8 cellular contexts compared by ENCODE assay signal in the genomic region with DNA sequence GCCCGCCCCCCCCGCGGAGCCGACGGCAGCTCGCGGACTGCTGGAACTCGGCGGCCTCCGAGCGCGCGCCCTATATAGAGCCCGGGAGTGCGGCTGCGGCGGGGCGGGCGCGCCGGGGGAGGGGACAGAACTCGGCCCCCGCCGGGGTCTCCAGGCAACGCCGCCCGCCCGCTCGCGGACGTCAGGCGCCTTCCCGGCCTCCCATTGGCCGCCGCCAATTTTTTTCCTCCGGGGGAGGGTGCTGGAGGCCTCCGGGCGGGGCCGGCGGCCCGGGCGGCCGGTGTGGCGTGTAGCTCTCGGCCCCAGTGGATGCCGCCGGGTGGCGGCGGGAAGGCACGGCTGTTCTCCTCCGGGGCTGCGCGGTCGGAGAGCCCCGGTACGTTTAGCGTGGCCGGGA. TPM values are rescaled to one million over a fixed set of nuclear protein-coding genes. Genes with fewer than 3 reads are reported as not detected.
DNase-seq lines count a peak whose midpoint lies in the region; ATAC-seq and TF ChIP-seq lines count a peak whose summit lies in the region.

A gene with protein sequence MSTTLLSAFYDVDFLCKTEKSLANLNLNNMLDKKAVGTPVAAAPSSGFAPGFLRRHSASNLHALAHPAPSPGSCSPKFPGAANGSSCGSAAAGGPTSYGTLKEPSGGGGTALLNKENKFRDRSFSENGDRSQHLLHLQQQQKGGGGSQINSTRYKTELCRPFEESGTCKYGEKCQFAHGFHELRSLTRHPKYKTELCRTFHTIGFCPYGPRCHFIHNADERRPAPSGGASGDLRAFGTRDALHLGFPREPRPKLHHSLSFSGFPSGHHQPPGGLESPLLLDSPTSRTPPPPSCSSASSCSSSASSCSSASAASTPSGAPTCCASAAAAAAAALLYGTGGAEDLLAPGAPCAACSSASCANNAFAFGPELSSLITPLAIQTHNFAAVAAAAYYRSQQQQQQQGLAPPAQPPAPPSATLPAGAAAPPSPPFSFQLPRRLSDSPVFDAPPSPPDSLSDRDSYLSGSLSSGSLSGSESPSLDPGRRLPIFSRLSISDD (minus strand): TSS at position 49 of the 397 bp plus-strand sequence. CDS start 291 bp downstream, outside the sequence.

- H3K36me3 Mint-ChIP-seq in activated CD4-positive, alpha-beta T cell treated with anti-CD3 and anti-CD28 coated beads, Interleukin-2, amount 10 ng/mL, durations not matched to agents 24 days and 14 days (ENCODE audit: low read depth), result peaks cover 47% of the 10 kb centered on the region

- H3K27ac ChIP-seq in BLaER1 (peak within 1 kb of the TSS; percentile 97), colonic mucosa (peak within 1 kb of the TSS; percentile 97)

- no peak for TF ChIP-seq CTCF in colonic mucosa (IDR thresholded peaks at IDR 0.05)

- H3K27me3 ChIP-seq in BLaER1 (no peaks in the 10 kb centered on the region), colonic mucosa (no peaks in the 10 kb centered on the region)

- no peaks in the 10 kb centered on the region for H3K9me3 Mint-ChIP-seq in activated CD4-positive, alpha-beta T cell treated with anti-CD3 and anti-CD28 coated beads, Interleukin-2, amount 10 ng/mL, durations not matched to agents 24 days and 14 days

- H3K9me3 ChIP-seq in BLaER1 (no peaks in the 10 kb centered on the region), colonic mucosa (no peaks in the 10 kb centered on the region)

- H3K4me3 Mint-ChIP-seq in activated CD4-positive, alpha-beta T cell treated with anti-CD3 and anti-CD28 coated beads, Interleukin-2, amount 10 ng/mL, durations not matched to agents 24 days and 14 days, result peak within 1 kb of the TSS; percentile 99

- H3K4me3 ChIP-seq in BLaER1 (peak within 1 kb of the TSS; percentile 88), colonic mucosa (peak within 1 kb of the TSS; percentile 88)

- intact Hi-C loops in activated CD4-positive, alpha-beta T cell treated with anti-CD3 and anti-CD28 coated beads, Interleukin-2, amount 10 ng/mL, durations not matched to agents 24 days and 14 days (cut with micrococcal nuclease), result loop anchor here (1.0 to 5.0 kb wide), 7 partner anchors 52 to 416 kb away; partner anchors contain the start of gene THADA
- intact Hi-C loops in colonic mucosa (cut with DNase I), result loop anchor here (2.0 to 5.0 kb wide), 3 partner anchors 64 to 279 kb away; no protein-coding TSS in a partner anchor

- peak within 1 kb of the TSS; percentile 96 for H3K4me2 ChIP-seq in BLaER1

- H3K36me3 ChIP-seq in BLaER1 (peaks cover 62% of the 10 kb centered on the region), colonic mucosa (peaks cover 13% of the 10 kb centered on the region)

- DNase-seq in NCI-H526 treated with DMSO at 0.1 percent for 48 hours (lab: John Stamatoyannopoulos, UW) (peak; percentile 83), colonic mucosa (peak; percentile 97), left kidney (ENCODE audit: low read depth, low spot score) (peak; percentile 98)
- DNase-seq in activated CD4-positive, alpha-beta T cell treated with anti-CD3 and anti-CD28 coated beads, Interleukin-2, amount 10 ng/mL, durations not matched to agents 24 days and 14 days, result peak; percentile 99
- peak; percentile 91 to 92 for DNase-seq in stimulated activated CD4-positive, alpha-beta T cell treated with anti-CD3 and anti-CD28 coated beads, Interleukin-2, amount 100 ng/mL, for 48 hours

- ATAC-seq in GM19328 (IDR thresholded peaks at IDR 0.05; ENCODE audit: unreplicated experiment) (peak; percentile 59), HG03460 (IDR thresholded peaks at IDR 0.05; ENCODE audit: unreplicated experiment) (peak; percentile 57)

- peaks cover 35% of the 10 kb centered on the region for H3K4me1 Mint-ChIP-seq in activated CD4-positive, alpha-beta T cell treated with anti-CD3 and anti-CD28 coated beads, Interleukin-2, amount 10 ng/mL, durations not matched to agents 24 days and 14 days

- H4K20me1 ChIP-seq in BLaER1, result peaks cover 47% of the 10 kb centered on the region

- H3K4me1 ChIP-seq in BLaER1 (peaks cover 39% of the 10 kb centered on the region), colonic mucosa (peaks cover 14% of the 10 kb centered on the region)

- peaks cover 2% of the 10 kb centered on the region for H3K27me3 Mint-ChIP-seq in activated CD4-positive, alpha-beta T cell treated with anti-CD3 and anti-CD28 coated beads, Interleukin-2, amount 10 ng/mL, durations not matched to agents 24 days and 14 days

- peak within 1 kb of the TSS; percentile 97 for H3K27ac Mint-ChIP-seq in activated CD4-positive, alpha-beta T cell treated with anti-CD3 and anti-CD28 coated beads, Interleukin-2, amount 10 ng/mL, durations not matched to agents 24 days and 14 days

- H3K9ac ChIP-seq in BLaER1, result peak within 1 kb of the TSS; percentile 98
- peak within 1 kb of the TSS; percentile 100 for H3K9ac ChIP-seq in colonic mucosa (ENCODE audit: low read depth in 2 of 2, low read length in 2 of 2)

RNA-seq across cellular contexts. Expression of the gene that starts here (rescaled TPM):
- 92.8 and 93.1 TPM in 2 replicates for total RNA-seq in activated CD4-positive, alpha-beta T cell treated with anti-CD3 and anti-CD28 coated beads, Interleukin-2, amount 10 ng/mL, durations not matched to agents 24 days and 14 days
- total RNA-seq in colonic mucosa, result 100 to 1,000 TPM; 166 to 205 TPM

Comparison
In these comparisons a context has a peak if more than half of its experiments do, and no peak if none do; other contexts are left out.
1. Peak in every context shown above with its lines: DNase-seq, ATAC-seq, H3K4me3 ChIP-seq and H3K27ac ChIP-seq.